ENCODE assay signal across 29 cellular contexts in genomic region chr20:51654060-51654459, GRCh38.
"Had no signal": no experiment of that assay in that cellular context is flagged by ENCODE, and none has a peak within 500 bp of the region (broad histone marks: within the 10 kb centered on the region; RNA-seq: fewer than 3 reads in every experiment).

No MANE protein-coding gene starts in this region.

- H3K4me1 ChIP-seq: colonic mucosa, neural progenitor cell, testis, tibial artery had no signal

- H3K9ac ChIP-seq: neural progenitor cell, parathyroid adenoma had no signal

- H3K27ac ChIP-seq: colonic mucosa, esophagus squamous epithelium, heart right ventricle, left lung, neural progenitor cell, parathyroid adenoma, testis, tibial artery had no signal

- H3K27me3 Mint-ChIP-seq: dendritic cell treated with granulocyte-macrophage colony-stimulating factor and Interleukin-4, amounts not matched to agents 40 ng/mL and 50 ng/mL, for 4 days; naive thymus-derived CD4-positive, alpha-beta T cell; progenitor cell of endocrine pancreas; type B pancreatic cell had no signal

- H3K4me2 ChIP-seq: neural progenitor cell, smooth muscle cell had no signal

- H3K36me3 Mint-ChIP-seq: naive thymus-derived CD4-positive, alpha-beta T cell had no signal

- H3K4me3 Mint-ChIP-seq: dendritic cell treated with granulocyte-macrophage colony-stimulating factor and Interleukin-4, amounts not matched to agents 40 ng/mL and 50 ng/mL, for 4 days; naive thymus-derived CD4-positive, alpha-beta T cell; nephron; neural progenitor cell; type B pancreatic cell had no signal

- H3K79me2 ChIP-seq: parathyroid adenoma had no signal

- H3K9me3 Mint-ChIP-seq: dendritic cell treated with granulocyte-macrophage colony-stimulating factor and Interleukin-4, amounts not matched to agents 40 ng/mL and 50 ng/mL, for 4 days; naive thymus-derived CD4-positive, alpha-beta T cell; nephron; neural progenitor cell; type B pancreatic cell had no signal

- H3K4me3 ChIP-seq: colonic mucosa, esophagus squamous epithelium, heart right ventricle, left lung, neural progenitor cell, smooth muscle cell, testis, tibial artery had no signal

- DNase-seq: colonic mucosa; effector CD8-positive, alpha-beta T cell; erythroblast; esophagus squamous epithelium; foreskin melanocyte; glutamatergic neuron; heart right ventricle; hippocampal formation; left cardiac atrium; left lung; mesenchymal stem cell; midbrain; naive thymus-derived CD4-positive, alpha-beta T cell; stimulated activated CD4-positive, alpha-beta T cell treated with anti-CD3 and anti-CD28 coated beads, Interleukin-12 subunit alpha, Interleukin-12 subunit beta, amount 100 ng/mL, for 4 hours; stimulated activated CD4-positive, alpha-beta T cell treated with anti-CD3 and anti-CD28 coated beads, Interleukin-1b, Interleukin-23, amount 100 ng/mL, for 48 hours; stimulated activated CD4-positive, alpha-beta T cell treated with anti-CD3 and anti-CD28 coated beads, Interleukin-4, amount 100 ng/mL, for 1 hour; stimulated activated CD8-positive, alpha-beta memory T cell treated with anti-CD3 and anti-CD28 coated beads, Interleukin-4, amount 100 ng/mL, for 48 hours; stimulated activated naive CD4-positive, alpha-beta T cell treated with Interleukin-2 at 50 U/mL for 16 hours; substantia nigra; testis; tibial artery had no signal

- H3K27me3 ChIP-seq: colonic mucosa, esophagus squamous epithelium, heart right ventricle, left lung, neural progenitor cell, testis, tibial artery had no signal

- H3K36me3 ChIP-seq: colonic mucosa, neural progenitor cell had no signal

- H2AFZ ChIP-seq: neural progenitor cell, parathyroid adenoma had no signal

- H3K9me3 ChIP-seq: colonic mucosa, esophagus squamous epithelium, heart right ventricle, left lung, testis, tibial artery had no signal

- H3K27ac Mint-ChIP-seq: dendritic cell treated with granulocyte-macrophage colony-stimulating factor and Interleukin-4, amounts not matched to agents 40 ng/mL and 50 ng/mL, for 4 days; naive thymus-derived CD4-positive, alpha-beta T cell; nephron; neural progenitor cell; progenitor cell of endocrine pancreas; type B pancreatic cell had no signal

- ATAC-seq: heart right ventricle; left cardiac atrium; left lung; naive thymus-derived CD4-positive, alpha-beta T cell; sciatic nerve had no signal
